Comparison of ENCODE assay signal across 1 cellular context in genomic region chr9:77841739-77842386, GRCh38.
TF ChIP-seq lines count a peak whose summit lies in the region.

No MANE protein-coding gene starts in this region.

TF ChIP-seq in WTC11, 78 proteins besides CTCF, POLR2A, EP300 and RAD21 (continued from another document):
- TF ChIP-seq PRDM15 (CRISPR knock-in tag; IDR thresholded peaks at IDR 0.05) (no peak), ZNF121 (CRISPR knock-in tag; IDR thresholded peaks at IDR 0.05) (no peak), ZBTB21 (CRISPR knock-in tag; IDR thresholded peaks at IDR 0.05; ENCODE audit: borderline replicate concordance) (no peak), MLX (CRISPR knock-in tag; IDR thresholded peaks at IDR 0.05) (no peak), MYBL2 (CRISPR knock-in tag; IDR thresholded peaks at IDR 0.05) (no peak), SP1 (CRISPR knock-in tag; conservative IDR thresholded peaks at IDR 0.05) (no peak), NR3C1 (CRISPR knock-in tag; conservative IDR thresholded peaks at IDR 0.05; ENCODE audit: low read depth) (no peak)
TF ChIP-seq in WTC11: peak in this region for 0.
